Comparison of ENCODE assay signal across 12 cellular contexts in the genomic region with DNA sequence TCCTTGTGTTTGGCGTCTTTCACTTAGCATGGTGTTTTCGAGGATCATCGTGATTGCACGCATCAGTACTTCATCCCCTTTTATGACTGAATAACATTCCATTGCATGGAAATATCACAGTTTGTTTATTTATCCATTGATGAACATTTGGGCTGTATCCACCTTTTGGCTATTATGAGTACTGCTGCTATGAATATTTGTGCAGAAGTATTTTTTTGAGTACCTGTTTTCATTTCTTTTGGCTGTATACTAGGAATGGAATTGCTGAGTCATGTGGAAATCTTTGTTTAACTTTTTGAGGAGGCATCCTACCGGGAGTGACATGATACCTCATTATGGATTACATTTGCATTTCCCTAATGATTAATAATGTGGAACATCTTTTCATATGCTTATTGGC.
A peak's percentile ranks its signal among the peaks of the same experiment; 100 is the strongest.
DNase-seq lines count a peak whose midpoint lies in the region; ATAC-seq, FAIRE-seq and TF ChIP-seq lines count a peak whose summit lies in the region.
"Had no signal": no experiment of that assay in that cellular context is flagged by ENCODE, and none has a peak within 500 bp of the region (broad histone marks: within the 10 kb centered on the region; RNA-seq: fewer than 3 reads in every experiment).

No MANE protein-coding gene starts in this region.

- no peak overlapping the region for H3K4me3 ChIP-seq in A549
- no peak overlapping the region for H3K4me3 ChIP-seq in adrenal gland
- H3K4me3 ChIP-seq: ovary had no signal

- TF ChIP-seq RAD21 in A549 (conservative IDR thresholded peaks at IDR 0.05 in 1 of 2, IDR thresholded peaks at IDR 0.05 in 1 of 2): no peak

- TF ChIP-seq EP300 in A549 (IDR thresholded peaks at IDR 0.05): no peak

- peak overlapping the region; percentile 3; the same call in 1 of the 3 replicates for H3K4me2 ChIP-seq in A549

- H3K27ac ChIP-seq in A549 (peak overlapping the region in 1 of 2 experiments; percentile 39; a peak in 2 of 6 replicates), adrenal gland (no peak overlapping the region), foreskin keratinocyte (no peak overlapping the region)
- H3K27ac ChIP-seq: ovary had no signal

- TF ChIP-seq CTCF in A549 (IDR thresholded peaks at IDR 0.05) (no peak), adrenal gland (IDR thresholded peaks at IDR 0.05) (peak in 4 of 6 experiments; percentile 12 to 36 (median 16)), foreskin keratinocyte (conservative IDR thresholded peaks at IDR 0.05) (peak; percentile 25)

- POLR2A ChIA-PET in A549 (lab: Yijun Ruan, JAX): no interaction called here

- H3K4me1 ChIP-seq in A549 (peaks cover 32% of the 10 kb centered on the region), adrenal gland (replicated peaks in 1 of 2) (peaks cover 0 to 20% of the 10 kb centered on the region in 2 donors), foreskin keratinocyte (peaks cover 23% of the 10 kb centered on the region)

- ATAC-seq in A549 (no peak; a peak in 1 of 6 replicates), foreskin keratinocyte (peak; percentile 42)

- FAIRE-seq in A549 (lab: Jason Lieb, UNC) (peak; percentile 74), GM12892 (lab: Jason Lieb, UNC) (peak; percentile 78)

- no peaks in the 10 kb centered on the region for H3K27me3 ChIP-seq in adrenal gland
- H3K27me3 ChIP-seq in foreskin keratinocyte: no peaks in the 10 kb centered on the region
- H3K27me3 ChIP-seq: ovary had no signal

- intact Hi-C loops in adrenal gland (cut with DNase I): loop anchor here (5.0 to 10.0 kb wide), 3 partner anchors 64 to 251 kb away; a partner anchor contains a TSS

- H3K36me3 ChIP-seq in adrenal gland (replicated peaks in 1 of 2): no peaks in the 10 kb centered on the region
- H3K36me3 ChIP-seq: ovary had no signal

- no peaks in the 10 kb centered on the region for H3K9me3 ChIP-seq in A549
- no peaks in the 10 kb centered on the region for H3K9me3 ChIP-seq in adrenal gland (replicated peaks in 1 of 3)
- H3K9me3 ChIP-seq: ovary had no signal

- WGBS in A549 (ENCODE audit: missing lambda C conversion rate): 85% methylated on average over 5 of the region's 5 CpGs
- 77 to 86% (median 83%) methylated on average over 5 of the region's 5 CpGs for WGBS in adrenal gland, 4 donors

- DNase-seq in A549 (ENCODE audit: low read depth in 1 of 2, low spot score in 1 of 2) (peak in 1 of 2 experiments; percentile 19), GM12892 (ENCODE audit: insufficient read length) (no peak), adrenal gland (no peak), foreskin keratinocyte (no peak), KG1 (lab: John Stamatoyannopoulos, UW) (no peak), nucleus accumbens (lab: John Stamatoyannopoulos, UW) (no peak)
- DNase-seq in stimulated activated CD4-positive, alpha-beta T cell treated with anti-CD3 and anti-CD28 coated beads, Interleukin-15, amount 100 ng/mL, for 24 hours: no peak
- no peak for DNase-seq in stimulated activated CD4-positive, alpha-beta T cell treated with anti-CD3 and anti-CD28 coated beads, Interleukin-4, amount 100 ng/mL, for 1 hour
- DNase-seq: effector memory CD4-positive, alpha-beta T cell; NCI-H69; ovary; Right ventricle myocardium superior had no signal

- CTCF ChIA-PET in A549 (lab: Yijun Ruan, JAX): interaction anchor here (6.1 to 8.5 kb wide), 3 partner anchors 66 to 242 kb away, joined by 31 to 114 read pairs (median 78); a partner anchor contains a TSS

- TF ChIP-seq POLR2A in A549 (IDR thresholded peaks at IDR 0.05; ENCODE audit: low read length) (no peak), GM12892 (IDR thresholded peaks at IDR 0.05; ENCODE audit: low read depth, low read length) (no peak), adrenal gland (IDR thresholded peaks at IDR 0.05) (no peak)

TF ChIP-seq in A549, 52 proteins besides CTCF, POLR2A, EP300 and RAD21:
- TF ChIP-seq NFE2L2 (conservative IDR thresholded peaks at IDR 0.05; ENCODE audit: low read length) (peak; percentile 91), MAFK (IDR thresholded peaks at IDR 0.05; ENCODE audit: partially characterized antibody) (peak; percentile 98), SMC3 (IDR thresholded peaks at IDR 0.05) (no peak), HDAC2 (IDR thresholded peaks at IDR 0.05) (no peak)
- TF ChIP-seq, protein P1, sequence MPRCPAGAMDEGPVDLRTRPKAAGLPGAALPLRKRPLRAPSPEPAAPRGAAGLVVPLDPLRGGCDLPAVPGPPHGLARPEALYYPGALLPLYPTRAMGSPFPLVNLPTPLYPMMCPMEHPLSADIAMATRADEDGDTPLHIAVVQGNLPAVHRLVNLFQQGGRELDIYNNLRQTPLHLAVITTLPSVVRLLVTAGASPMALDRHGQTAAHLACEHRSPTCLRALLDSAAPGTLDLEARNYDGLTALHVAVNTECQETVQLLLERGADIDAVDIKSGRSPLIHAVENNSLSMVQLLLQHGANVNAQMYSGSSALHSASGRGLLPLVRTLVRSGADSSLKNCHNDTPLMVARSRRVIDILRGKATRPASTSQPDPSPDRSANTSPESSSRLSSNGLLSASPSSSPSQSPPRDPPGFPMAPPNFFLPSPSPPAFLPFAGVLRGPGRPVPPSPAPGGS (IDR thresholded peaks at IDR 0.05): no peak
- TF ChIP-seq, protein P2, sequence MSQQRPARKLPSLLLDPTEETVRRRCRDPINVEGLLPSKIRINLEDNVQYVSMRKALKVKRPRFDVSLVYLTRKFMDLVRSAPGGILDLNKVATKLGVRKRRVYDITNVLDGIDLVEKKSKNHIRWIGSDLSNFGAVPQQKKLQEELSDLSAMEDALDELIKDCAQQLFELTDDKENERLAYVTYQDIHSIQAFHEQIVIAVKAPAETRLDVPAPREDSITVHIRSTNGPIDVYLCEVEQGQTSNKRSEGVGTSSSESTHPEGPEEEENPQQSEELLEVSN (IDR thresholded peaks at IDR 0.05; ENCODE audit: borderline replicate concordance, low read depth): no peak
TF ChIP-seq in A549: peak in this region for 2.
